10 cellular contexts compared by ENCODE assay signal in genomic region chr15:99630607-99631131, GRCh38.
DNase-seq lines count a peak whose midpoint lies in the region; ATAC-seq and TF ChIP-seq lines count a peak whose summit lies in the region.
"Had no signal": no experiment of that assay in that cellular context is flagged by ENCODE, and none has a peak within 500 bp of the region (broad histone marks: within the 10 kb centered on the region; RNA-seq: fewer than 3 reads in every experiment).

No MANE protein-coding gene starts in this region.

- peaks cover 55% of the 10 kb centered on the region for H3K36me3 Mint-ChIP-seq in stimulated activated naive CD8-positive, alpha-beta T cell treated with anti-CD3 and anti-CD28 coated beads, Interleukin-15, Interleukin-2, amounts not matched to agents 100 ng/mL and 50 ng/mL, for 24 hours (ENCODE audit: low read depth)
- peaks cover 37% of the 10 kb centered on the region for H3K36me3 Mint-ChIP-seq in T-helper 2 cell treated with Interferon-gamma antibody and Interleukin-4, amounts not matched to agents 5 μg/mL and 100 μg/mL, for 36 hours (ENCODE audit: low read depth)

- no peak overlapping the region for H3K4me3 Mint-ChIP-seq in stimulated activated naive CD8-positive, alpha-beta T cell treated with anti-CD3 and anti-CD28 coated beads, Interleukin-15, Interleukin-2, amounts not matched to agents 100 ng/mL and 50 ng/mL, for 24 hours
- no peak overlapping the region for H3K4me3 Mint-ChIP-seq in T-helper 2 cell treated with Interferon-gamma antibody and Interleukin-4, amounts not matched to agents 5 μg/mL and 100 μg/mL, for 36 hours

- peaks cover 0 to 8% of the 10 kb centered on the region in 2 donors for H3K4me1 ChIP-seq in uterus

- H3K9me3 ChIP-seq in uterus = no peaks in the 10 kb centered on the region

- no peaks in the 10 kb centered on the region for H3K27me3 ChIP-seq in uterus

- peak overlapping the region; percentile 27 for H3K27ac Mint-ChIP-seq in stimulated activated naive CD8-positive, alpha-beta T cell treated with anti-CD3 and anti-CD28 coated beads, Interleukin-15, Interleukin-2, amounts not matched to agents 100 ng/mL and 50 ng/mL, for 24 hours
- H3K27ac Mint-ChIP-seq in T-helper 2 cell treated with Interferon-gamma antibody and Interleukin-4, amounts not matched to agents 5 μg/mL and 100 μg/mL, for 36 hours = no peak overlapping the region

- H3K36me3 ChIP-seq in uterus = no peaks in the 10 kb centered on the region

- no peaks in the 10 kb centered on the region for H3K27me3 Mint-ChIP-seq in stimulated activated naive CD8-positive, alpha-beta T cell treated with anti-CD3 and anti-CD28 coated beads, Interleukin-15, Interleukin-2, amounts not matched to agents 100 ng/mL and 50 ng/mL, for 24 hours
- no peaks in the 10 kb centered on the region for H3K27me3 Mint-ChIP-seq in T-helper 2 cell treated with Interferon-gamma antibody and Interleukin-4, amounts not matched to agents 5 μg/mL and 100 μg/mL, for 36 hours (ENCODE audit: low read depth)

- no peak for TF ChIP-seq POLR2A in uterus (IDR thresholded peaks at IDR 0.05)

- H3K4me3 ChIP-seq in uterus = no peak overlapping the region
- H3K4me3 ChIP-seq in coronary artery = no peak overlapping the region

- no peak for ATAC-seq in stimulated activated naive CD8-positive, alpha-beta T cell treated with anti-CD3 and anti-CD28 coated beads, Interleukin-15, Interleukin-2, amounts not matched to agents 100 U/mL and 50 U/mL, for 24 hours
- ATAC-seq in HG03571 (IDR thresholded peaks at IDR 0.05; ENCODE audit: unreplicated experiment) = peak; percentile 19
- peak; percentile 62 for ATAC-seq in left lobe of liver

- peaks cover 9% of the 10 kb centered on the region for H3K9me3 Mint-ChIP-seq in stimulated activated naive CD8-positive, alpha-beta T cell treated with anti-CD3 and anti-CD28 coated beads, Interleukin-15, Interleukin-2, amounts not matched to agents 100 ng/mL and 50 ng/mL, for 24 hours
- H3K9me3 Mint-ChIP-seq in T-helper 2 cell treated with Interferon-gamma antibody and Interleukin-4, amounts not matched to agents 5 μg/mL and 100 μg/mL, for 36 hours = peaks cover 20% of the 10 kb centered on the region

- H3K27ac ChIP-seq in uterus (peak overlapping the region; percentile 61 to 67), coronary artery (peak overlapping the region in 1 of 2 donors; percentile 61)

- DNase-seq in stimulated activated naive CD8-positive, alpha-beta T cell treated with anti-CD3 and anti-CD28 coated beads, Interleukin-15, Interleukin-2, amounts not matched to agents 100 U/mL and 50 U/mL, for 24 hours = no peak
- no peak for DNase-seq in left lobe of liver (ENCODE audit: low spot score)
- no peak for DNase-seq in uterus
- DNase-seq in coronary artery (ENCODE audit: low spot score) = no peak
- DNase-seq in T-helper 2 cell treated with Interferon-gamma antibody and Interleukin-4, amounts not matched to agents 5 μg/mL and 100 μg/mL, for 36 hours (ENCODE audit: low spot score) = no peak
- DNase-seq in activated CD4-positive, alpha-beta T cell treated with anti-CD3 and anti-CD28 coated beads for 1 hour = no peak
- DNase-seq: activated CD4-positive, CD25-positive, alpha-beta regulatory T cell; activated T-cell treated with anti-CD3 and anti-CD28 coated beads, Interleukin-2, amount 50 U/mL, for 48 hours had no signal

- TF ChIP-seq CTCF in uterus (IDR thresholded peaks at IDR 0.05) (no peak), coronary artery (IDR thresholded peaks at IDR 0.05) (no peak)

- intact Hi-C loops in uterus (cut with DNase I; ENCODE audit: low total_unique reads) = no loop called here

- peaks cover 59% of the 10 kb centered on the region for H3K4me1 Mint-ChIP-seq in stimulated activated naive CD8-positive, alpha-beta T cell treated with anti-CD3 and anti-CD28 coated beads, Interleukin-15, Interleukin-2, amounts not matched to agents 100 ng/mL and 50 ng/mL, for 24 hours (ENCODE audit: low read depth)
- H3K4me1 Mint-ChIP-seq in T-helper 2 cell treated with Interferon-gamma antibody and Interleukin-4, amounts not matched to agents 5 μg/mL and 100 μg/mL, for 36 hours (ENCODE audit: low read depth) = peaks cover 19% of the 10 kb centered on the region
